8 cellular contexts compared by ENCODE assay signal in the genomic region with DNA sequence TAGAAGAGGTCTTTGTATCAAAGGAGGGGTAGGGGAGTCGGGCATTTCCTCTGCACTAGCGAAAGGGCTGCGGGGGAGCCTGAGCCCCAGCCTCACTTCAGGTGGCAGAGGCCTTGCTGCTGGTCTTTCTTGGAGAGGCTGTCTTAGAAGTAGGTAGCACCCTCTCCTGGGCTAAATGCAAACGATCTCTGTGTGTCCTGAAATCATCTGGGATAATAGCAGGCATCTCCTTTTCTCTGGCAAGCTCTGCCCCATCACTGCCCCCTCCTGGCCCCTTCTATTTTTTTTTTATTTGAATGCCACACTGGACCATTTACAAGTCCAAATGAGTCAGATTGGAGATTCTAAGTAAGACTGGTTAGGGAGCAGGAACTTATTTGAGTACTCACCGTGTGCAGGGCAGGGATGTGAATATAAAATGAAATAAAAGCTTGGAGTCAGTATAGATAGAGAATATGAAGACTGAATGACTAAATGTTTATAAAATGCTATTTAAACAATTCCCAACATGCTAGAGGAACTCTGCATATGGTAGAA.
DNase-seq lines count a peak whose midpoint lies in the region; ATAC-seq and TF ChIP-seq lines count a peak whose summit lies in the region.

No MANE protein-coding gene starts in this region.

- CTCF ChIA-PET in activated CD8-positive, alpha-beta memory T cell treated with anti-CD3 and anti-CD28 coated beads, Interleukin-2, amount 10 ng/mL, durations not matched to agents 7 days and 5 days (lab: Charles Lee) = interaction anchor here (0.9 to 2.4 kb wide), 5 partner anchors 28 to 397 kb away, joined by 3 to 8 read pairs (median 5); no protein-coding TSS in a partner anchor

- H3K9me3 Mint-ChIP-seq in activated CD8-positive, alpha-beta memory T cell treated with anti-CD3 and anti-CD28 coated beads, Interleukin-2, amount 10 ng/mL, durations not matched to agents 7 days and 5 days (ENCODE audit: low read depth) = no peaks in the 10 kb centered on the region
- no peaks in the 10 kb centered on the region for H3K9me3 Mint-ChIP-seq in nephron

- no peak overlapping the region for H3K4me3 Mint-ChIP-seq in activated CD8-positive, alpha-beta memory T cell treated with anti-CD3 and anti-CD28 coated beads, Interleukin-2, amount 10 ng/mL, durations not matched to agents 7 days and 5 days
- H3K4me3 Mint-ChIP-seq in nephron = no peak overlapping the region

- DNase-seq in DMS 273 treated with DMSO at 0.1 percent for 48 hours (lab: John Stamatoyannopoulos, UW) (peak; percentile 87), NCI-H526 treated with DMSO at 0.1 percent for 48 hours (lab: John Stamatoyannopoulos, UW) (peak; percentile 85), fibroblast of peridontal ligament (ENCODE audit: extremely low read depth) (peak; percentile 97)
- DNase-seq in activated CD8-positive, alpha-beta memory T cell treated with anti-CD3 and anti-CD28 coated beads, Interleukin-2, amount 10 ng/mL, durations not matched to agents 7 days and 5 days = no peak

- no peaks in the 10 kb centered on the region for H3K36me3 Mint-ChIP-seq in activated CD8-positive, alpha-beta memory T cell treated with anti-CD3 and anti-CD28 coated beads, Interleukin-2, amount 10 ng/mL, durations not matched to agents 7 days and 5 days
- no peaks in the 10 kb centered on the region for H3K36me3 Mint-ChIP-seq in nephron (ENCODE audit: low read depth)

- TF ChIP-seq CTCF in nephron (IDR thresholded peaks at IDR 0.05; ENCODE audit: unreplicated experiment in 3 of 3) = peak; percentile 87 to 91 (median 90)

- ATAC-seq in HG03354 (IDR thresholded peaks at IDR 0.05; ENCODE audit: poor library complexity, severe bottlenecking, unreplicated experiment) (peak; percentile 62), HG03521 (IDR thresholded peaks at IDR 0.05; ENCODE audit: unreplicated experiment) (no peak), GM18502 (IDR thresholded peaks at IDR 0.05; ENCODE audit: poor library complexity, unreplicated experiment) (no peak)
- peak; percentile 45 for ATAC-seq in activated CD8-positive, alpha-beta memory T cell treated with anti-CD3 and anti-CD28 coated beads, Interleukin-2, amount 10 ng/mL, durations not matched to agents 7 days and 5 days

- peaks cover 47% of the 10 kb centered on the region for H3K27me3 Mint-ChIP-seq in activated CD8-positive, alpha-beta memory T cell treated with anti-CD3 and anti-CD28 coated beads, Interleukin-2, amount 10 ng/mL, durations not matched to agents 7 days and 5 days
- peaks cover 7% of the 10 kb centered on the region for H3K27me3 Mint-ChIP-seq in nephron (ENCODE audit: low read depth)

- H3K27ac Mint-ChIP-seq in activated CD8-positive, alpha-beta memory T cell treated with anti-CD3 and anti-CD28 coated beads, Interleukin-2, amount 10 ng/mL, durations not matched to agents 7 days and 5 days = no peak overlapping the region
- peak overlapping the region; percentile 11 to 75 (median 43) for H3K27ac Mint-ChIP-seq in nephron

- H3K4me1 Mint-ChIP-seq in activated CD8-positive, alpha-beta memory T cell treated with anti-CD3 and anti-CD28 coated beads, Interleukin-2, amount 10 ng/mL, durations not matched to agents 7 days and 5 days = no peaks in the 10 kb centered on the region
- peaks cover 54% of the 10 kb centered on the region for H3K4me1 Mint-ChIP-seq in nephron

Comparison
In these comparisons a context has a peak if more than half of its experiments do, and no peak if none do; other contexts are left out.
1. ATAC-seq: peak in HG03354 (single experiment) and activated CD8-positive, alpha-beta memory T cell treated with anti-CD3 and anti-CD28 coated beads, Interleukin-2, amount 10 ng/mL, durations not matched to agents 7 days and 5 days (single experiment); none in HG03521 (single experiment) and GM18502 (single experiment).